In genomic region chr9:126682113-126682810, GRCh38 we compare ENCODE assay signal across 19 cellular contexts.
"Had no signal": no experiment of that assay in that cellular context is flagged by ENCODE, and none has a peak within 500 bp of the region (broad histone marks: within the 10 kb centered on the region; RNA-seq: fewer than 3 reads in every experiment).

No MANE protein-coding gene starts in this region.

- DNase-seq: activated CD4-positive, alpha-beta memory T cell treated with anti-CD3 and anti-CD28 coated beads for 36 hours; activated CD4-positive, alpha-beta T cell treated with anti-CD3 and anti-CD28 coated beads for 4 hours; activated naive CD4-positive, alpha-beta T cell treated with anti-CD3 and anti-CD28 coated beads for 36 hours; activated T-cell treated with anti-CD3 and anti-CD28 coated beads, Interleukin-2, amount 50 U/mL, for 24 hours; body of pancreas; foreskin melanocyte; glutamatergic neuron; mesenchymal stem cell; naive thymus-derived CD8-positive, alpha-beta T cell; sigmoid colon; spleen; stimulated activated naive B cell treated with anti-CD40 and anti-IgM and Interleukin-4, amounts not matched to agents 10 μg/mL and 1 μg/mL and 100 μg/mL, for 72 hours; T-helper 2 cell; thyroid gland had no signal

- H3K27ac Mint-ChIP-seq: activated CD4-positive, alpha-beta memory T cell treated with anti-CD3 and anti-CD28 coated beads for 36 hours; activated naive CD4-positive, alpha-beta T cell treated with anti-CD3 and anti-CD28 coated beads for 36 hours; activated T-cell treated with anti-CD3 and anti-CD28 coated beads, Interleukin-2, amount 50 U/mL, for 24 hours; activated T-helper 2 cell treated with anti-CD3 and anti-CD28 coated beads, Interferon-gamma antibody, Interleukin-2, Interleukin-4, amounts not matched to agents 10 μg/mL and 5 μg/mL and 100 μg/mL, durations not matched to agents 14 hours and 24 hours and 36 hours; stimulated activated naive B cell treated with anti-CD40 and anti-IgM and Interleukin-4, amounts not matched to agents 10 μg/mL and 1 μg/mL and 100 μg/mL, for 72 hours had no signal

- H3K9ac ChIP-seq: parathyroid adenoma had no signal

- H3K4me1 ChIP-seq: parathyroid adenoma had no signal

- ATAC-seq: body of pancreas; mucosa of descending colon; stimulated activated naive B cell treated with anti-CD40 and anti-IgM and Interleukin-4, amounts not matched to agents 10 μg/mL and 1 μg/mL and 100 μg/mL, for 72 hours had no signal

- FAIRE-seq: urothelium cell line had no signal

- H3K79me2 ChIP-seq: parathyroid adenoma had no signal

- H3K36me3 ChIP-seq: neutrophil, sigmoid colon, spleen, thyroid gland had no signal

- H3K36me3 Mint-ChIP-seq: activated CD4-positive, alpha-beta memory T cell treated with anti-CD3 and anti-CD28 coated beads for 36 hours; stimulated activated naive B cell treated with anti-CD40 and anti-IgM and Interleukin-4, amounts not matched to agents 10 μg/mL and 1 μg/mL and 100 μg/mL, for 72 hours had no signal

- H3K9me3 Mint-ChIP-seq: activated CD4-positive, alpha-beta memory T cell treated with anti-CD3 and anti-CD28 coated beads for 36 hours; activated naive CD4-positive, alpha-beta T cell treated with anti-CD3 and anti-CD28 coated beads for 36 hours; activated T-cell treated with anti-CD3 and anti-CD28 coated beads, Interleukin-2, amount 50 U/mL, for 24 hours; activated T-helper 2 cell treated with anti-CD3 and anti-CD28 coated beads, Interferon-gamma antibody, Interleukin-2, Interleukin-4, amounts not matched to agents 10 μg/mL and 5 μg/mL and 100 μg/mL, durations not matched to agents 14 hours and 24 hours and 36 hours; stimulated activated naive B cell treated with anti-CD40 and anti-IgM and Interleukin-4, amounts not matched to agents 10 μg/mL and 1 μg/mL and 100 μg/mL, for 72 hours had no signal

- H3K27me3 ChIP-seq: thyroid gland had no signal

- H3K27ac ChIP-seq: body of pancreas, neutrophil, parathyroid adenoma, sigmoid colon, thyroid gland had no signal

- H2AFZ ChIP-seq: parathyroid adenoma had no signal

- H3K9me3 ChIP-seq: body of pancreas, mucosa of descending colon, neutrophil, sigmoid colon, spleen, thyroid gland had no signal

- H3K4me3 ChIP-seq: body of pancreas, mucosa of descending colon, thyroid gland had no signal

- H3K4me3 Mint-ChIP-seq: activated CD4-positive, alpha-beta memory T cell treated with anti-CD3 and anti-CD28 coated beads for 36 hours; activated naive CD4-positive, alpha-beta T cell treated with anti-CD3 and anti-CD28 coated beads for 36 hours; activated T-cell treated with anti-CD3 and anti-CD28 coated beads, Interleukin-2, amount 50 U/mL, for 24 hours; stimulated activated naive B cell treated with anti-CD40 and anti-IgM and Interleukin-4, amounts not matched to agents 10 μg/mL and 1 μg/mL and 100 μg/mL, for 72 hours had no signal
